In genomic region chr14:61101803-61102548, GRCh38 we compare ENCODE assay signal across 8 cellular contexts.
DNase-seq lines count a peak whose midpoint lies in the region; TF ChIP-seq lines count a peak whose summit lies in the region.

No MANE protein-coding gene starts in this region.

- peaks cover 32% of the 10 kb centered on the region for H3K36me3 Mint-ChIP-seq in activated CD4-positive, alpha-beta memory T cell treated with anti-CD3 and anti-CD28 coated beads, Interleukin-2, amount 10 ng/mL, durations not matched to agents 7 days and 5 days (ENCODE audit: low read depth)

- DNase-seq in cardiac muscle cell (ENCODE audit: low read depth in 1 of 2, low spot score in 1 of 2) (peak; percentile 36 to 85), cardiac septum (ENCODE audit: low spot score) (no peak), vagina (ENCODE audit: extremely low spot score in 2 of 2) (no peak), NCI-H524 treated with DMSO at 0.1 percent for 48 hours (lab: John Stamatoyannopoulos, UW) (no peak), NCI-H510A (lab: John Stamatoyannopoulos, UW) (no peak), NCI-H1092 treated with DMSO at 0.1 percent for 48 hours (lab: John Stamatoyannopoulos, UW) (no peak)
- no peak for DNase-seq in activated CD4-positive, alpha-beta memory T cell treated with anti-CD3 and anti-CD28 coated beads, Interleukin-2, amount 10 ng/mL, durations not matched to agents 7 days and 5 days

- TF ChIP-seq CTCF in cardiac muscle cell (IDR thresholded peaks at IDR 0.05; ENCODE audit: low read depth, low read length) (no peak), vagina (IDR thresholded peaks at IDR 0.05) (no peak)

- H3K27ac ChIP-seq in cardiac muscle cell = peak overlapping the region; percentile 85
- H3K27ac ChIP-seq in vagina = peak overlapping the region; percentile 78

- peaks cover 28% of the 10 kb centered on the region for H3K9me3 Mint-ChIP-seq in activated CD4-positive, alpha-beta memory T cell treated with anti-CD3 and anti-CD28 coated beads, Interleukin-2, amount 10 ng/mL, durations not matched to agents 7 days and 5 days

- intact Hi-C loops in cardiac septum (cut with DNase I) = loop anchor here (5.0 kb wide), 1 partner anchor 45 kb away; no protein-coding TSS in a partner anchor
- intact Hi-C loops in vagina (cut with DNase I) = loop anchor here (5.0 kb wide), 1 partner anchor 690 kb away; no protein-coding TSS in a partner anchor

- H3K9ac ChIP-seq in iPS-15b (ENCODE audit: low read depth, low read length) = no peak overlapping the region

- CTCF ChIA-PET in activated CD4-positive, alpha-beta memory T cell treated with anti-CD3 and anti-CD28 coated beads, Interleukin-2, amount 10 ng/mL, durations not matched to agents 7 days and 5 days (lab: Charles Lee) = no interaction called here

- no peaks in the 10 kb centered on the region for H3K27me3 ChIP-seq in cardiac muscle cell
- H3K27me3 ChIP-seq in iPS-15b (ENCODE audit: control insufficient read depth, insufficient read depth, low read length) = no peaks in the 10 kb centered on the region
- no peaks in the 10 kb centered on the region for H3K27me3 ChIP-seq in vagina

- TF ChIP-seq POLR2A in vagina (IDR thresholded peaks at IDR 0.05) = no peak

- no peaks in the 10 kb centered on the region for H3K36me3 ChIP-seq in cardiac muscle cell
- peaks cover 6% of the 10 kb centered on the region for H3K36me3 ChIP-seq in iPS-15b (ENCODE audit: control insufficient read depth, insufficient read depth, low read length)
- no peaks in the 10 kb centered on the region for H3K36me3 ChIP-seq in vagina

- H3K9me3 ChIP-seq in cardiac muscle cell (ENCODE audit: low read depth) (no peaks in the 10 kb centered on the region), iPS-15b (ENCODE audit: control insufficient read depth, insufficient read depth, low read length) (peaks cover 2% of the 10 kb centered on the region), vagina (no peaks in the 10 kb centered on the region)

- H3K4me1 Mint-ChIP-seq in activated CD4-positive, alpha-beta memory T cell treated with anti-CD3 and anti-CD28 coated beads, Interleukin-2, amount 10 ng/mL, durations not matched to agents 7 days and 5 days = peaks cover 47% of the 10 kb centered on the region

- H3K4me3 Mint-ChIP-seq in activated CD4-positive, alpha-beta memory T cell treated with anti-CD3 and anti-CD28 coated beads, Interleukin-2, amount 10 ng/mL, durations not matched to agents 7 days and 5 days = no peak overlapping the region

- no peaks in the 10 kb centered on the region for H3K27me3 Mint-ChIP-seq in activated CD4-positive, alpha-beta memory T cell treated with anti-CD3 and anti-CD28 coated beads, Interleukin-2, amount 10 ng/mL, durations not matched to agents 7 days and 5 days

- no peak overlapping the region for H3K4me3 ChIP-seq in cardiac muscle cell
- peak overlapping the region; percentile 13 for H3K4me3 ChIP-seq in iPS-15b (ENCODE audit: low read depth, low read length)
- no peak overlapping the region for H3K4me3 ChIP-seq in vagina

- POLR2A ChIA-PET in activated CD4-positive, alpha-beta memory T cell treated with anti-CD3 and anti-CD28 coated beads, Interleukin-2, amount 10 ng/mL, durations not matched to agents 7 days and 5 days (lab: Charles Lee) = no interaction called here

- H3K4me1 ChIP-seq in cardiac muscle cell (ENCODE audit: low read depth) = peaks cover 32% of the 10 kb centered on the region
- H3K4me1 ChIP-seq in iPS-15b (ENCODE audit: control insufficient read depth, insufficient read depth, low read length) = peaks cover 39% of the 10 kb centered on the region
- peaks cover 40% of the 10 kb centered on the region for H3K4me1 ChIP-seq in vagina

- H3K27ac Mint-ChIP-seq in activated CD4-positive, alpha-beta memory T cell treated with anti-CD3 and anti-CD28 coated beads, Interleukin-2, amount 10 ng/mL, durations not matched to agents 7 days and 5 days = peak overlapping the region; percentile 94

Comparison
In these comparisons a context has a peak if more than half of its experiments do, and no peak if none do; other contexts are left out.
1. DNase-seq: peak in cardiac muscle cell (2 of 2); none in cardiac septum (single experiment), activated CD4-positive, alpha-beta memory T cell treated with anti-CD3 and anti-CD28 coated beads, Interleukin-2, amount 10 ng/mL, durations not matched to agents 7 days and 5 days (single experiment), vagina (0 of 2), NCI-H524 treated with DMSO at 0.1 percent for 48 hours (single experiment), NCI-H510A (single experiment) and NCI-H1092 treated with DMSO at 0.1 percent for 48 hours (single experiment).